Comparison of ENCODE assay signal across 1 cellular context in the genomic region with DNA sequence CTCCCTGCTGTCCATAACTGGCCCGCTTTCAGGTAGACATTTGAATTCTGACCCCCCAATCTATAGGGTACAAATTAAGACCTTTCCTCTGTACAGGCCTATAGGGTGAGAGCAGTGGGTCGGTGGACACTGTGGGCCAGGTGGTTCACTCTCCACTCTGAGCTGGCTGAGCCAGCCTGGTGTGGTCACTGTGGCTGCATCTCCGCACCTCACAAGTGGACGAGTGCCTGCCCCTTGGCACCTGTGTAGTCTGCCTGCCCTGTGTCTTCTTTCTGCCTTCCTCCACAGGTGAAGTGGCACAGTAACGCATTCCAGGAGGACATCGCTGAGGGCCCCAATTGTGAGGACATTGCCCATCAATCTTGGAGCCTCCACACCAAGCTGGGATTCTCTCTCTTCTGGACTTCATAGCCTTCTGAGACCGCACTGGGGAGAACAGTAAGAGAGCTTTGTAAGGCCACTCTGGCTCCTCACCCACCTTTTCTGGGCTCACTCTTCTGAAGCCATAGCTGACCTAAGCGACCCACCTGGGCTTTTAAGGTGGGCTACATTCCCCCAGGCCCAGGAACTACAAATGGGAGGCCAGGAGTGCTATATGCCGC.
TF ChIP-seq lines count a peak whose summit lies in the region.

No MANE protein-coding gene starts in this region.

TF ChIP-seq in WTC11, 78 proteins besides CTCF, POLR2A, EP300 and RAD21 (continued from another document):
- TF ChIP-seq, protein P1, sequence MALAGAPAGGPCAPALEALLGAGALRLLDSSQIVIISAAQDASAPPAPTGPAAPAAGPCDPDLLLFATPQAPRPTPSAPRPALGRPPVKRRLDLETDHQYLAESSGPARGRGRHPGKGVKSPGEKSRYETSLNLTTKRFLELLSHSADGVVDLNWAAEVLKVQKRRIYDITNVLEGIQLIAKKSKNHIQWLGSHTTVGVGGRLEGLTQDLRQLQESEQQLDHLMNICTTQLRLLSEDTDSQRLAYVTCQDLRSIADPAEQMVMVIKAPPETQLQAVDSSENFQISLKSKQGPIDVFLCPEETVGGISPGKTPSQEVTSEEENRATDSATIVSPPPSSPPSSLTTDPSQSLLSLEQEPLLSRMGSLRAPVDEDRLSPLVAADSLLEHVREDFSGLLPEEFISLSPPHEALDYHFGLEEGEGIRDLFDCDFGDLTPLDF (CRISPR knock-in tag; IDR thresholded peaks at IDR 0.05) = no peak
- TF ChIP-seq NR3C1 (CRISPR knock-in tag; conservative IDR thresholded peaks at IDR 0.05; ENCODE audit: low read depth) (no peak), CREB1 (CRISPR knock-in tag; IDR thresholded peaks at IDR 0.05) (no peak), ESRRA (CRISPR knock-in tag; IDR thresholded peaks at IDR 0.05; ENCODE audit: borderline replicate concordance) (no peak)
- TF ChIP-seq, protein P2, sequence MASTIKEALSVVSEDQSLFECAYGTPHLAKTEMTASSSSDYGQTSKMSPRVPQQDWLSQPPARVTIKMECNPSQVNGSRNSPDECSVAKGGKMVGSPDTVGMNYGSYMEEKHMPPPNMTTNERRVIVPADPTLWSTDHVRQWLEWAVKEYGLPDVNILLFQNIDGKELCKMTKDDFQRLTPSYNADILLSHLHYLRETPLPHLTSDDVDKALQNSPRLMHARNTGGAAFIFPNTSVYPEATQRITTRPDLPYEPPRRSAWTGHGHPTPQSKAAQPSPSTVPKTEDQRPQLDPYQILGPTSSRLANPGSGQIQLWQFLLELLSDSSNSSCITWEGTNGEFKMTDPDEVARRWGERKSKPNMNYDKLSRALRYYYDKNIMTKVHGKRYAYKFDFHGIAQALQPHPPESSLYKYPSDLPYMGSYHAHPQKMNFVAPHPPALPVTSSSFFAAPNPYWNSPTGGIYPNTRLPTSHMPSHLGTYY (CRISPR knock-in tag; IDR thresholded peaks at IDR 0.05) = no peak
- TF ChIP-seq, protein P3, sequence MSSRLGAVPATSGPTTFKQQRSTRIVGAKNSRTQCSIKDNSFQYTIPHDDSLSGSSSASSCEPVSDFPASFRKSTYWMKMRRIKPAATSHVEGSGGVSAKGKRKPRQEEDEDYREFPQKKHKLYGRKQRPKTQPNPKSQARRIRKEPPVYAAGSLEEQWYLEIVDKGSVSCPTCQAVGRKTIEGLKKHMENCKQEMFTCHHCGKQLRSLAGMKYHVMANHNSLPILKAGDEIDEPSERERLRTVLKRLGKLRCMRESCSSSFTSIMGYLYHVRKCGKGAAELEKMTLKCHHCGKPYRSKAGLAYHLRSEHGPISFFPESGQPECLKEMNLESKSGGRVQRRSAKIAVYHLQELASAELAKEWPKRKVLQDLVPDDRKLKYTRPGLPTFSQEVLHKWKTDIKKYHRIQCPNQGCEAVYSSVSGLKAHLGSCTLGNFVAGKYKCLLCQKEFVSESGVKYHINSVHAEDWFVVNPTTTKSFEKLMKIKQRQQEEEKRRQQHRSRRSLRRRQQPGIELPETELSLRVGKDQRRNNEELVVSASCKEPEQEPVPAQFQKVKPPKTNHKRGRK (CRISPR knock-in tag; IDR thresholded peaks at IDR 0.05; ENCODE audit: borderline replicate concordance) = no peak
